In genomic region chr19:35127871-35128270, GRCh38 we compare ENCODE assay signal across 1 cellular context.
TF ChIP-seq lines count a peak whose summit lies in the region.

No MANE protein-coding gene starts in this region.

TF ChIP-seq in K562, 482 proteins besides CTCF, POLR2A, EP300 and RAD21:
- TF ChIP-seq ZNF511 (CRISPR knock-in tag; IDR thresholded peaks at IDR 0.05) = 0 out of 2 replicates have a peak, but pooled peaks have one; percentile 30
- TF ChIP-seq, protein P1, sequence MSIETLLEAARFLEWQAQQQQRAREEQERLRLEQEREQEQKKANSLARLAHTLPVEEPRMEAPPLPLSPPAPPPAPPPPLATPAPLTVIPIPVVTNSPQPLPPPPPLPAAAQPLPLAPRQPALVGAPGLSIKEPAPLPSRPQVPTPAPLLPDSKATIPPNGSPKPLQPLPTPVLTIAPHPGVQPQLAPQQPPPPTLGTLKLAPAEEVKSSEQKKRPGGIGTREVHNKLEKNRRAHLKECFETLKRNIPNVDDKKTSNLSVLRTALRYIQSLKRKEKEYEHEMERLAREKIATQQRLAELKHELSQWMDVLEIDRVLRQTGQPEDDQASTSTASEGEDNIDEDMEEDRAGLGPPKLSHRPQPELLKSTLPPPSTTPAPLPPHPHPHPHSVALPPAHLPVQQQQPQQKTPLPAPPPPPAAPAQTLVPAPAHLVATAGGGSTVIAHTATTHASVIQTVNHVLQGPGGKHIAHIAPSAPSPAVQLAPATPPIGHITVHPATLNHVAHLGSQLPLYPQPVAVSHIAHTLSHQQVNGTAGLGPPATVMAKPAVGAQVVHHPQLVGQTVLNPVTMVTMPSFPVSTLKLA (conservative IDR thresholded peaks at IDR 0.05) = no peak
